In genomic region chr7:43142703-43143102, GRCh38 we compare ENCODE assay signal across 1 cellular context.
TF ChIP-seq lines count a peak whose summit lies in the region.

No MANE protein-coding gene starts in this region.

TF ChIP-seq in H1, 55 proteins besides CTCF, POLR2A, EP300 and RAD21:
- no peak for TF ChIP-seq TAF7 (optimal IDR thresholded peaks at IDR 0.05; ENCODE audit: borderline replicate concordance, low read depth, low read length)
- no peak for TF ChIP-seq SRF (IDR thresholded peaks at IDR 0.05; ENCODE audit: low read depth, low read length)
- no peak for TF ChIP-seq CHD1 (IDR thresholded peaks at IDR 0.05; ENCODE audit: low read depth, low read length)
- no peak for TF ChIP-seq RFX5 (IDR thresholded peaks at IDR 0.05; ENCODE audit: borderline replicate concordance, low read depth, low read length)
- TF ChIP-seq TCF12 (IDR thresholded peaks at IDR 0.05; ENCODE audit: low read depth, low read length): no peak
- TF ChIP-seq SUZ12 (IDR thresholded peaks at IDR 0.05; ENCODE audit: low read length): no peak
- TF ChIP-seq MAX (IDR thresholded peaks at IDR 0.05): no peak
- no peak for TF ChIP-seq MAFK (IDR thresholded peaks at IDR 0.05; ENCODE audit: low read depth, low read length)
- TF ChIP-seq TBP (IDR thresholded peaks at IDR 0.05; ENCODE audit: low read depth, low read length): no peak
- no peak for TF ChIP-seq BCL11A (IDR thresholded peaks at IDR 0.05; ENCODE audit: low read depth in 2 of 2, low read length in 2 of 2)
- TF ChIP-seq BRCA1 (IDR thresholded peaks at IDR 0.05; ENCODE audit: low read depth, low read length): no peak
- no peak for TF ChIP-seq GTF2F1 (IDR thresholded peaks at IDR 0.05; ENCODE audit: borderline replicate concordance, low read depth, low read length)
- TF ChIP-seq KDM1A (IDR thresholded peaks at IDR 0.05; ENCODE audit: borderline replicate concordance, low read length): no peak
- TF ChIP-seq HDAC2 (IDR thresholded peaks at IDR 0.05; ENCODE audit: borderline replicate concordance in 1 of 2, low read depth in 2 of 2, low read length in 2 of 2): no peak
